ENCODE assay signal across 29 cellular contexts in the genomic region with DNA sequence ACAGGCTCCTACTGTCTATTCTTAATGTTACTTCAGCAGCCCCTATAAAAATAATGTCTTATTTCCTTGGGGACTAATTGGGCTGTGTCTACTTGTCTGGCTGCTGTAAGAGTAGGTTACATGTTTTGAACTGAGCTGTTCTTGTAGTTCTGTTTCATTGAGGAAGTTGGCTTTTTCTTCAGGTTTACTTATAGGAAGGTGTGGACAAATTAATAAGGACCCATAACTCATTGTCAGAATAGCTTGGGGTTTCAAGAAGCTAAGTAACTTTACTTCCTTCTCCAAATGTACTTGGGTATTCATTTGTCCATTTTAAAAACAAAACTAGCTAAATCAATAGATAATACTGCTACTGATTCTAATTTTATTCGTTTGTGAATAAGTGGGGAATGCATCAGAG.
"Had no signal": no experiment of that assay in that cellular context is flagged by ENCODE, and none has a peak within 500 bp of the region (broad histone marks: within the 10 kb centered on the region; RNA-seq: fewer than 3 reads in every experiment).

No MANE protein-coding gene starts in this region.

- H3K27me3 ChIP-seq: stomach, suprapubic skin, testis, thyroid gland, tibial artery, tibial nerve, transverse colon, upper lobe of left lung, upper lobe of right lung, uterus, vagina had no signal

- ATAC-seq: stimulated activated effector memory CD8-positive, alpha-beta T cell treated with anti-CD3 and anti-CD28 coated beads, Interleukin-12 subunit alpha, Interleukin-12 subunit beta, amount 100 ng/mL, for 72 hours; stimulated activated memory B cell treated with anti-CD40 and anti-IgM and Interleukin-4, amounts not matched to agents 10 μg/mL and 1 μg/mL and 100 μg/mL, for 72 hours; stimulated activated naive B cell treated with anti-CD40 and anti-IgM and Interleukin-4, amounts not matched to agents 10 μg/mL and 1 μg/mL and 100 μg/mL, for 72 hours; stimulated activated naive CD8-positive, alpha-beta T cell treated with anti-CD3 and anti-CD28 coated beads, Interleukin-15, amount 100 ng/mL, for 72 hours; stimulated activated naive CD8-positive, alpha-beta T cell treated with anti-CD3 and anti-CD28 coated beads, Interleukin-15, Interleukin-2, amounts not matched to agents 100 U/mL and 50 U/mL, for 24 hours; upper lobe of right lung had no signal

- H3K36me3 Mint-ChIP-seq: stimulated activated effector memory CD8-positive, alpha-beta T cell treated with anti-CD3 and anti-CD28 coated beads, Interleukin-12 subunit alpha, Interleukin-12 subunit beta, amount 100 ng/mL, for 72 hours; stimulated activated memory B cell treated with anti-CD40 and anti-IgM and Interleukin-4, amounts not matched to agents 10 μg/mL and 1 μg/mL and 100 μg/mL, for 72 hours; stimulated activated naive B cell treated with anti-CD40 and anti-IgM and Interleukin-4, amounts not matched to agents 10 μg/mL and 1 μg/mL and 100 μg/mL, for 72 hours; type B pancreatic cell had no signal

- H3K27ac Mint-ChIP-seq: stimulated activated effector memory CD8-positive, alpha-beta T cell treated with anti-CD3 and anti-CD28 coated beads, Interleukin-12 subunit alpha, Interleukin-12 subunit beta, amount 100 ng/mL, for 72 hours; stimulated activated memory B cell treated with anti-CD40 and anti-IgM and Interleukin-4, amounts not matched to agents 10 μg/mL and 1 μg/mL and 100 μg/mL, for 72 hours; stimulated activated naive B cell treated with anti-CD40 and anti-IgM and Interleukin-4, amounts not matched to agents 10 μg/mL and 1 μg/mL and 100 μg/mL, for 72 hours; stimulated activated naive CD8-positive, alpha-beta T cell treated with anti-CD3 and anti-CD28 coated beads, Interleukin-15, Interleukin-2, amounts not matched to agents 100 ng/mL and 50 ng/mL, for 24 hours; type B pancreatic cell had no signal

- H3K4me3 Mint-ChIP-seq: stimulated activated effector memory CD8-positive, alpha-beta T cell treated with anti-CD3 and anti-CD28 coated beads, Interleukin-12 subunit alpha, Interleukin-12 subunit beta, amount 100 ng/mL, for 72 hours; stimulated activated memory B cell treated with anti-CD40 and anti-IgM and Interleukin-4, amounts not matched to agents 10 μg/mL and 1 μg/mL and 100 μg/mL, for 72 hours; stimulated activated naive B cell treated with anti-CD40 and anti-IgM and Interleukin-4, amounts not matched to agents 10 μg/mL and 1 μg/mL and 100 μg/mL, for 72 hours; stimulated activated naive CD8-positive, alpha-beta T cell treated with anti-CD3 and anti-CD28 coated beads, Interleukin-15, amount 100 ng/mL, for 72 hours; stimulated activated naive CD8-positive, alpha-beta T cell treated with anti-CD3 and anti-CD28 coated beads, Interleukin-15, Interleukin-2, amounts not matched to agents 100 ng/mL and 50 ng/mL, for 24 hours; type B pancreatic cell had no signal

- H3K9me3 ChIP-seq: stomach, suprapubic skin, testis, thoracic aorta, thyroid gland, tibial artery, tibial nerve, transverse colon, upper lobe of left lung, upper lobe of right lung, uterus, vagina had no signal

- H3K4me1 Mint-ChIP-seq: stimulated activated effector memory CD8-positive, alpha-beta T cell treated with anti-CD3 and anti-CD28 coated beads, Interleukin-12 subunit alpha, Interleukin-12 subunit beta, amount 100 ng/mL, for 72 hours; stimulated activated memory B cell treated with anti-CD40 and anti-IgM and Interleukin-4, amounts not matched to agents 10 μg/mL and 1 μg/mL and 100 μg/mL, for 72 hours; stimulated activated naive B cell treated with anti-CD40 and anti-IgM and Interleukin-4, amounts not matched to agents 10 μg/mL and 1 μg/mL and 100 μg/mL, for 72 hours; stimulated activated naive CD8-positive, alpha-beta T cell treated with anti-CD3 and anti-CD28 coated beads, Interleukin-15, amount 100 ng/mL, for 72 hours had no signal

- FAIRE-seq: urothelium cell line had no signal

- H3K27ac ChIP-seq: stomach, suprapubic skin, testis, thoracic aorta, thyroid gland, tibial artery, tibial nerve, transverse colon, upper lobe of left lung, upper lobe of right lung, uterus, vagina had no signal

- H3K4me1 ChIP-seq: stomach, suprapubic skin, testis, thyroid gland, tibial nerve, transverse colon, upper lobe of left lung, upper lobe of right lung, uterus, vagina had no signal

- H3K9me3 Mint-ChIP-seq: stimulated activated memory B cell treated with anti-CD40 and anti-IgM and Interleukin-4, amounts not matched to agents 10 μg/mL and 1 μg/mL and 100 μg/mL, for 72 hours; stimulated activated naive B cell treated with anti-CD40 and anti-IgM and Interleukin-4, amounts not matched to agents 10 μg/mL and 1 μg/mL and 100 μg/mL, for 72 hours; stimulated activated naive CD8-positive, alpha-beta T cell treated with anti-CD3 and anti-CD28 coated beads, Interleukin-15, amount 100 ng/mL, for 72 hours; stimulated activated naive CD8-positive, alpha-beta T cell treated with anti-CD3 and anti-CD28 coated beads, Interleukin-15, Interleukin-2, amounts not matched to agents 100 ng/mL and 50 ng/mL, for 24 hours; type B pancreatic cell had no signal

- DNase-seq: stimulated activated CD4-positive, alpha-beta T cell treated with anti-CD3 and anti-CD28 coated beads, Interleukin-2, amount 100 ng/mL, for 48 hours; stimulated activated CD4-positive, alpha-beta T cell treated with anti-CD3 and anti-CD28 coated beads, Interleukin-4, amount 100 ng/mL, for 1 hour; stimulated activated CD4-positive, alpha-beta T cell treated with anti-CD3 and anti-CD28 coated beads, Interleukin-4, amount 100 ng/mL, for 24 hours; stimulated activated CD4-positive, alpha-beta T cell treated with anti-CD3 and anti-CD28 coated beads, Interleukin-4, amount 100 ng/mL, for 4 hours; stimulated activated CD8-positive, alpha-beta memory T cell treated with anti-CD3 and anti-CD28 coated beads, Interleukin-4, amount 100 ng/mL, for 48 hours; stimulated activated naive B cell treated with anti-CD40 and anti-IgM and Interleukin-4, amounts not matched to agents 10 μg/mL and 1 μg/mL and 100 μg/mL, for 72 hours; stimulated activated naive CD4-positive, alpha-beta T cell; stimulated activated naive CD4-positive, alpha-beta T cell treated with Interleukin-2 at 50 U/mL for 16 hours; stimulated activated naive CD8-positive, alpha-beta T cell treated with anti-CD3 and anti-CD28 coated beads, Interleukin-15, amount 100 ng/mL, for 72 hours; stimulated activated naive CD8-positive, alpha-beta T cell treated with anti-CD3 and anti-CD28 coated beads, Interleukin-15, Interleukin-2, amounts not matched to agents 100 U/mL and 50 U/mL, for 24 hours; stomach; substantia nigra; testis; thyroid gland; tibial artery; transverse colon; trophoblast cell; upper lobe of left lung; upper lobe of right lung; uterus had no signal

- H3K36me3 ChIP-seq: stomach, suprapubic skin, thoracic aorta, thyroid gland, tibial artery, tibial nerve, transverse colon, upper lobe of left lung, upper lobe of right lung, uterus, vagina had no signal

- H3K4me3 ChIP-seq: stomach, suprapubic skin, testis, thoracic aorta, thyroid gland, tibial artery, tibial nerve, transverse colon, upper lobe of left lung, upper lobe of right lung, uterus, vagina had no signal

- H3K27me3 Mint-ChIP-seq: stimulated activated memory B cell treated with anti-CD40 and anti-IgM and Interleukin-4, amounts not matched to agents 10 μg/mL and 1 μg/mL and 100 μg/mL, for 72 hours; stimulated activated naive B cell treated with anti-CD40 and anti-IgM and Interleukin-4, amounts not matched to agents 10 μg/mL and 1 μg/mL and 100 μg/mL, for 72 hours; stimulated activated naive CD8-positive, alpha-beta T cell treated with anti-CD3 and anti-CD28 coated beads, Interleukin-15, amount 100 ng/mL, for 72 hours; stimulated activated naive CD8-positive, alpha-beta T cell treated with anti-CD3 and anti-CD28 coated beads, Interleukin-15, Interleukin-2, amounts not matched to agents 100 ng/mL and 50 ng/mL, for 24 hours; type B pancreatic cell had no signal
